ENCODE assay signal across 9 cellular contexts in genomic region chr16:89300311-89300975, GRCh38.
DNase-seq lines count a peak whose midpoint lies in the region; ATAC-seq, FAIRE-seq and TF ChIP-seq lines count a peak whose summit lies in the region.
"Had no signal": no experiment of that assay in that cellular context is flagged by ENCODE, and none has a peak within 500 bp of the region (broad histone marks: within the 10 kb centered on the region; RNA-seq: fewer than 3 reads in every experiment).

No MANE protein-coding gene starts in this region.

- no peak overlapping the region for H3K4me3 ChIP-seq in AG10803 (ENCODE audit: low read length)
- no peak overlapping the region for H3K4me3 ChIP-seq in fibroblast of the aortic adventitia (ENCODE audit: low read depth, low read length)
- H3K4me3 ChIP-seq in pancreas, result no peak overlapping the region

- WGBS in pancreas, 2 donors, result 60 to 62% methylated on average over 21 of the region's 21 CpGs

- ATAC-seq in pancreas (peak; percentile 88 to 91 (median 90)), HG03354 (IDR thresholded peaks at IDR 0.05; ENCODE audit: poor library complexity, severe bottlenecking, unreplicated experiment) (no peak), GM21526 (IDR thresholded peaks at IDR 0.05; ENCODE audit: low FRiP score, unreplicated experiment) (no peak), HG03460 (IDR thresholded peaks at IDR 0.05; ENCODE audit: unreplicated experiment) (no peak)

- no peak for FAIRE-seq in pancreas (lab: Jason Lieb, UNC)

- H3K27ac ChIP-seq in RWPE1 (peak overlapping the region; percentile 99), pancreas (peak overlapping the region; percentile 36 to 62 (median 46))

- H3K9me3 ChIP-seq in pancreas, result no peaks in the 10 kb centered on the region

- H3K27me3 ChIP-seq in pancreas, result no peaks in the 10 kb centered on the region

- H3K36me3 ChIP-seq in pancreas, result peaks cover 0 to 20% (median 11%) of the 10 kb centered on the region in 3 donors

- H3K4me1 ChIP-seq in pancreas, result peaks cover 7 to 13% (median 7%) of the 10 kb centered on the region in 3 donors

- CTCF ChIA-PET in RWPE1 (lab: Yijun Ruan, JAX), result no interaction called here

- TF ChIP-seq CTCF in AG10803 (conservative IDR thresholded peaks at IDR 0.05; ENCODE audit: low read length) (no peak), RWPE1 (conservative IDR thresholded peaks at IDR 0.05; ENCODE audit: low read depth) (no peak), fibroblast of the aortic adventitia (IDR thresholded peaks at IDR 0.05; ENCODE audit: insufficient read depth, low read length) (no peak), pancreas (IDR thresholded peaks at IDR 0.05) (no peak)

- POLR2A ChIA-PET in RWPE1 (lab: Yijun Ruan, JAX; ENCODE audit: low non-redundant PET), result no interaction called here

- DNase-seq in AG10803 (ENCODE audit: low read depth) (peak; percentile 21), RWPE1 (ENCODE audit: low spot score) (no peak), fibroblast of the aortic adventitia (ENCODE audit: low read depth) (peak; percentile 80), pancreas (peak in 5 of 6 donors; percentile 62 to 88 (median 75)), GM19240 (ENCODE audit: insufficient read length, low spot score) (no peak)
- DNase-seq: NCI-H524 had no signal

- intact Hi-C loops in pancreas (cut with DNase I), result no loop called here

Comparison
In these comparisons a context has a peak if more than half of its experiments do, and no peak if none do; other contexts are left out.
1. DNase-seq: peak in AG10803 (single experiment), fibroblast of the aortic adventitia (single experiment) and pancreas (5 of 6); none in RWPE1 (single experiment) and GM19240 (single experiment).
2. ATAC-seq: peak in pancreas (4 of 4); none in HG03354 (single experiment), GM21526 (single experiment) and HG03460 (single experiment).